ENCODE assay signal across 8 cellular contexts in the genomic region with DNA sequence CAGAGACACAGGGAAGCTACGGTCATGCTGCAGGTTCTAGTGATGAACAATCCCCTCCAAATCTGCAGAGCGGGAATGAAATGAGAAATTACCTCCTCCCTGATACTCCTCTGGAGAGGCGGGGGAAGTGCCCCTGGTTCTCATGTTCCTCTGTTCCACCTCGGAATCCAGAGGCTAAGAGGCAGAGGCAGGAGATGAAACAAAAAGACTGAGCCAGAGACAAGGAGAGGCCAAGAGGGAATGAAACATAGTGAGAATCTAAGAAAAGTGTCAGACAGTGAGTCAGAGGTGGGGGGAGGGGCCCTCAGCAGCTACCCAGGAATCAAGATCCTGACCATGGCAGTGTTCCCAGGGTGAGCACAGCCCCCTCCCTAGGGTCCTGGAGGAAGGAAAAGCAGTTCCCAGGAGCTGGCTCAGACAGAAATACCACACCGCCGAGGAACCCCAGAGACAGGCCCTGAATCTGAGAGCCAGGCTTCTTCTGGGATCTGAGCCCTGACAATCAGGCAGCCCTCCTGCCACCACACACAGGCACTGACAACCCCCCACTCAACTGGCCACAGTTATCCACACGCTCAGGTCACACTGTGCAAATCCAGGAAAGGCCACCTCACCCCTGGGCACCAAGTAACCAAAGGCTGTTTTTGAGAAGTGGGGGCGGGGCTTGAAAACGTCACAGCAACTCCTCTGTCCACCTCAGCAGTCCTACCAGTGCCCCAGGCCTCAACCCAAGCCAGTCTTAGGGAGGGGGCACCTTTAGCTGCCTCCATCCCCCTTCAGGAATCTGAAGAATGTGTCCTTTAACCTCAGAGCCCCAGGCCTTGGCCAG. TPM values are rescaled to one million over a fixed set of nuclear protein-coding genes. Genes with fewer than 3 reads are reported as not detected.
DNase-seq lines count a peak whose midpoint lies in the region; ATAC-seq and TF ChIP-seq lines count a peak whose summit lies in the region.

No MANE protein-coding gene starts in this region.

- peak overlapping the region; percentile 95 for H3K27ac Mint-ChIP-seq in activated CD4-positive, alpha-beta T cell treated with anti-CD3 and anti-CD28 coated beads for 36 hours

- CTCF ChIA-PET in activated CD4-positive, alpha-beta T cell treated with anti-CD3 and anti-CD28 coated beads for 36 hours (lab: Charles Lee): interaction anchor here (0.5 to 0.7 kb wide), 3 partner anchors 17 to 254 kb away, joined by 3 to 4 read pairs (median 3); no protein-coding TSS in a partner anchor

- peak; percentile 86 for DNase-seq in activated CD4-positive, alpha-beta T cell treated with anti-CD3 and anti-CD28 coated beads for 36 hours
- DNase-seq in right lobe of liver: peak; percentile 72 to 83 (median 74)
- DNase-seq in stimulated activated CD4-positive, alpha-beta T cell treated with anti-CD3 and anti-CD28 coated beads, Interleukin-4, amount 100 ng/mL, for 24 hours: peak; percentile 78

- 26 to 36% methylated on average over 9 of the region's 9 CpGs for WGBS in ectodermal cell, 2 experiments
- WGBS in right lobe of liver (ENCODE audit: insufficient coverage, low coverage, low lambda C conversion rate, missing lambda C conversion rate): 33% methylated on average over 2 of the region's 9 CpGs

- POLR2A ChIA-PET in activated CD4-positive, alpha-beta T cell treated with anti-CD3 and anti-CD28 coated beads for 36 hours (lab: Charles Lee): interaction anchor here (0.8 to 2.7 kb wide), 5 partner anchors 12 to 44 kb away, joined by 3 to 12 read pairs (median 3); a partner anchor contains a TSS

- no peaks in the 10 kb centered on the region for H3K9me3 ChIP-seq in BLaER1
- no peaks in the 10 kb centered on the region for H3K9me3 ChIP-seq in HUES6 (ENCODE audit: control insufficient read depth, insufficient read depth, low read depth, low read length)
- H3K9me3 ChIP-seq in ectodermal cell (ENCODE audit: control insufficient read depth, low read length): no peaks in the 10 kb centered on the region
- no peaks in the 10 kb centered on the region for H3K9me3 ChIP-seq in right lobe of liver

- H3K9me3 Mint-ChIP-seq in activated CD4-positive, alpha-beta T cell treated with anti-CD3 and anti-CD28 coated beads for 36 hours (ENCODE audit: low read depth): no peaks in the 10 kb centered on the region

- H3K4me3 ChIP-seq in BLaER1: peak overlapping the region; percentile 100
- peak overlapping the region; percentile 84 for H3K4me3 ChIP-seq in HUES6 (ENCODE audit: low read depth, low read length)
- peak overlapping the region; percentile 65 for H3K4me3 ChIP-seq in ectodermal cell (ENCODE audit: insufficient read depth, low read depth, low read length)
- peak overlapping the region; percentile 70 to 89 (median 82) for H3K4me3 ChIP-seq in right lobe of liver

- peak overlapping the region; percentile 99 for H3K27ac ChIP-seq in BLaER1
- H3K27ac ChIP-seq in HUES6 (ENCODE audit: low read depth, low read length): peak overlapping the region; percentile 87
- H3K27ac ChIP-seq in ectodermal cell (ENCODE audit: insufficient read depth, low read depth, low read length, poor library complexity, severe bottlenecking): peak overlapping the region; percentile 65
- peak overlapping the region; percentile 98 to 100 (median 99) for H3K27ac ChIP-seq in right lobe of liver

- peak; percentile 11 for ATAC-seq in activated CD4-positive, alpha-beta T cell treated with anti-CD3 and anti-CD28 coated beads for 36 hours
- ATAC-seq in right lobe of liver: peak in 3 of 4 donors; percentile 1 to 5 (median 1)
- ATAC-seq in HG02981 (IDR thresholded peaks at IDR 0.05; ENCODE audit: unreplicated experiment): no peak
- no peak for ATAC-seq in GM21360 (IDR thresholded peaks at IDR 0.05; ENCODE audit: unreplicated experiment)

- peak; percentile 45 for TF ChIP-seq POLR2A in right lobe of liver (IDR thresholded peaks at IDR 0.05)

- no peak for TF ChIP-seq CTCF in right lobe of liver (IDR thresholded peaks at IDR 0.05)

- H3K4me3 Mint-ChIP-seq in activated CD4-positive, alpha-beta T cell treated with anti-CD3 and anti-CD28 coated beads for 36 hours: peak overlapping the region; percentile 93

- H3K36me3 ChIP-seq in BLaER1: peaks cover 7% of the 10 kb centered on the region
- peaks cover 8% of the 10 kb centered on the region for H3K36me3 ChIP-seq in HUES6 (ENCODE audit: control insufficient read depth, insufficient read depth, low read length)
- H3K36me3 ChIP-seq in ectodermal cell (ENCODE audit: control insufficient read depth, insufficient read depth, low read length): no peaks in the 10 kb centered on the region
- peaks cover 0 to 5% (median 2%) of the 10 kb centered on the region in 4 donors for H3K36me3 ChIP-seq in right lobe of liver

- H4K20me1 ChIP-seq in BLaER1: peaks cover 42% of the 10 kb centered on the region

- intact Hi-C loops in activated CD4-positive, alpha-beta T cell treated with anti-CD3 and anti-CD28 coated beads for 36 hours (cut with DNase I, micrococcal nuclease): loop anchor here in 1 of 2 experiments (1.0 kb wide), 1 partner anchor 99 kb away; a partner anchor contains a TSS
- intact Hi-C loops in right lobe of liver (cut with DNase I): no loop called here

- H3K4me1 ChIP-seq in BLaER1: peaks cover 69% of the 10 kb centered on the region
- H3K4me1 ChIP-seq in HUES6 (ENCODE audit: control insufficient read depth, insufficient read depth, low read length): peaks cover 71% of the 10 kb centered on the region
- H3K4me1 ChIP-seq in ectodermal cell (ENCODE audit: control insufficient read depth, insufficient read depth, low read length): peaks cover 69% of the 10 kb centered on the region
- peaks cover 0 to 67% (median 24%) of the 10 kb centered on the region in 4 donors for H3K4me1 ChIP-seq in right lobe of liver

- H3K36me3 Mint-ChIP-seq in activated CD4-positive, alpha-beta T cell treated with anti-CD3 and anti-CD28 coated beads for 36 hours (ENCODE audit: low read depth): peaks cover 67% of the 10 kb centered on the region

- H3K4me1 Mint-ChIP-seq in activated CD4-positive, alpha-beta T cell treated with anti-CD3 and anti-CD28 coated beads for 36 hours: peaks cover 72% of the 10 kb centered on the region

- H3K27me3 ChIP-seq in BLaER1: no peaks in the 10 kb centered on the region
- no peaks in the 10 kb centered on the region for H3K27me3 ChIP-seq in HUES6 (ENCODE audit: control insufficient read depth, insufficient read depth, low read length)
- peaks cover 9% of the 10 kb centered on the region for H3K27me3 ChIP-seq in ectodermal cell (ENCODE audit: control insufficient read depth, insufficient read depth, low read length, poor library complexity, severe bottlenecking)
- H3K27me3 ChIP-seq in right lobe of liver: no peaks in the 10 kb centered on the region

- H3K9ac ChIP-seq in BLaER1: peak overlapping the region; percentile 97
- peak overlapping the region; percentile 91 for H3K9ac ChIP-seq in HUES6 (ENCODE audit: low read length)

- no peaks in the 10 kb centered on the region for H3K27me3 Mint-ChIP-seq in activated CD4-positive, alpha-beta T cell treated with anti-CD3 and anti-CD28 coated beads for 36 hours

- peak overlapping the region; percentile 98 for H3K4me2 ChIP-seq in BLaER1

RNA-seq across cellular contexts. Expression of a gene that starts 2.4 kb away (rescaled TPM):
- total RNA-seq in activated CD4-positive, alpha-beta T cell treated with anti-CD3 and anti-CD28 coated beads for 36 hours: 10 to 100 TPM; 68.3 to 78.5 TPM
- polyA plus RNA-seq in ectodermal cell (2013, experiment 1 of 4): 6.1 TPM
- polyA plus RNA-seq in ectodermal cell (2013, experiment 2 of 4): 7.0 TPM
- 5.9 TPM for polyA plus RNA-seq in ectodermal cell (2013, experiment 3 of 4)
- polyA plus RNA-seq in ectodermal cell (2013, experiment 4 of 4): 5.7 TPM
- 10 to 100 TPM in 5 of 6 experiments, 1 to 10 TPM in 1; 6.7 to 43.4 (median 17.4) TPM for total RNA-seq in right lobe of liver

RNA-seq across cellular contexts. Expression of a gene that starts 41.4 kb away (rescaled TPM):
- 1 to 10 TPM; 1.4 to 2.2 TPM for total RNA-seq in activated CD4-positive, alpha-beta T cell treated with anti-CD3 and anti-CD28 coated beads for 36 hours
- polyA plus RNA-seq in ectodermal cell (2013, experiment 1 of 4): not detected
- 0.04 TPM for polyA plus RNA-seq in ectodermal cell (2013, experiment 2 of 4)
- polyA plus RNA-seq in ectodermal cell (2013, experiment 3 of 4): 0.05 TPM
- polyA plus RNA-seq in ectodermal cell (2013, experiment 4 of 4): not detected
- total RNA-seq in right lobe of liver: under 1 TPM in 5 of 6 experiments, not detected in 1; 0.05 to 0.43 (median 0.07) TPM

RNA-seq across cellular contexts. Expression of a gene that starts 43.5 kb away (rescaled TPM):
- 1 to 10 TPM; 1.8 to 2.3 TPM for total RNA-seq in activated CD4-positive, alpha-beta T cell treated with anti-CD3 and anti-CD28 coated beads for 36 hours
- 5.9 TPM for polyA plus RNA-seq in ectodermal cell (2013, experiment 1 of 4)
- 7.4 TPM for polyA plus RNA-seq in ectodermal cell (2013, experiment 2 of 4)
- 7.3 TPM for polyA plus RNA-seq in ectodermal cell (2013, experiment 3 of 4)
- 5.7 TPM for polyA plus RNA-seq in ectodermal cell (2013, experiment 4 of 4)
- 1 to 10 TPM; 1.4 to 3.5 (median 2.5) TPM for total RNA-seq in right lobe of liver

RNA-seq across cellular contexts. Expression of a gene that starts 43.6 kb away (rescaled TPM):
- total RNA-seq in activated CD4-positive, alpha-beta T cell treated with anti-CD3 and anti-CD28 coated beads for 36 hours: 10 to 100 TPM; 23.0 to 23.8 TPM
- polyA plus RNA-seq in ectodermal cell (2013, experiment 1 of 4): 41.6 TPM
- polyA plus RNA-seq in ectodermal cell (2013, experiment 2 of 4): 40.2 TPM
- 31.0 TPM for polyA plus RNA-seq in ectodermal cell (2013, experiment 3 of 4)
- polyA plus RNA-seq in ectodermal cell (2013, experiment 4 of 4): 32.5 TPM
- total RNA-seq in right lobe of liver: 10 to 100 TPM; 27.8 to 35.5 (median 33.1) TPM

Comparison
In these comparisons a context has a peak if more than half of its experiments do, and no peak if none do; other contexts are left out.
1. ATAC-seq: peak in activated CD4-positive, alpha-beta T cell treated with anti-CD3 and anti-CD28 coated beads for 36 hours (single experiment) and right lobe of liver (3 of 4); none in HG02981 (single experiment) and GM21360 (single experiment).
2. Peak in every context shown above with its lines, with median percentiles within 50 percentile points of each other: H3K27ac ChIP-seq, H3K4me3 ChIP-seq and DNase-seq.